Comparison of ENCODE assay signal across 21 cellular contexts in the genomic region with DNA sequence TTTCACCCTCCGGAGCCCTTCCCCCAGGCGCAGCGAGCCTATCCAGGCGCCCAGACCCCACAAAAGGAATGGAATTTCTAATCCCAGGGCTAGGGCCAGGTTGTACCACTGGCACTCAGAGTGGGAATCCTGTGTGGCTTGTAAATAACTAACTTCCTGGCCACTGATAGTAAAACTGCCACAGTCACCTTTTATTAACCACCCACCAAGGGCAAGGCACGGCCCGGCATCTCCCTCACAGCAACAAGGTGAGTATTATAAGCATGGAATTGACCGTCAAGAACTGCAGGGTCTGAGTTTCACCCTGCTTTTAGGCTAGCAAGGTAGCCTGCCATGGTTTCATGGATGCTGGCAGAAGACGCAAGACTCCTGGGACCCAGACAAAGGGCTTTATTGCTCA.
"Had no signal": no experiment of that assay in that cellular context is flagged by ENCODE, and none has a peak within 500 bp of the region (broad histone marks: within the 10 kb centered on the region; RNA-seq: fewer than 3 reads in every experiment).

No MANE protein-coding gene starts in this region.

- DNase-seq: activated B cell treated with CpG ODN at 0.5 μM for 24 hours; activated CD4-positive, alpha-beta T cell treated with anti-CD3 and anti-CD28 coated beads for 48 hours; activated CD8-positive, alpha-beta T cell treated with anti-CD3 and anti-CD28 coated beads for 36 hours; activated effector memory CD4-positive, alpha-beta T cell treated with Interleukin-2 at 50 U/mL for 16 hours; activated T-cell treated with anti-CD3 and anti-CD28 coated beads, Interleukin-2, amount 50 U/mL, for 4 hours; adrenal gland; central memory CD4-positive, alpha-beta T cell; colonic mucosa; hippocampal formation; kidney glomerular epithelial cell; lower lobe of right lung; naive B cell; posterior cingulate gyrus; small intestine; stimulated activated CD4-positive, alpha-beta T cell treated with anti-CD3 and anti-CD28 coated beads, Interleukin-4, amount 100 ng/mL, for 24 hours; stimulated activated naive CD4-positive, alpha-beta T cell treated with Interleukin-2 at 50 U/mL for 16 hours; upper lobe of left lung had no signal

- H3K4me1 ChIP-seq: colonic mucosa, lower lobe of right lung had no signal

- H3K9me3 ChIP-seq: adrenal gland, colonic mucosa, esophagus muscularis mucosa, lower lobe of right lung, right atrium auricular region, upper lobe of left lung had no signal

- H3K4me3 ChIP-seq: adrenal gland, colonic mucosa, esophagus muscularis mucosa, lower lobe of right lung, right atrium auricular region, upper lobe of left lung had no signal

- H3K27ac ChIP-seq: colonic mucosa, esophagus muscularis mucosa, lower lobe of right lung, right atrium auricular region, upper lobe of left lung had no signal

- H3K4me3 Mint-ChIP-seq: activated B cell treated with CpG ODN at 0.5 μM for 24 hours; activated CD8-positive, alpha-beta T cell treated with anti-CD3 and anti-CD28 coated beads for 36 hours; activated naive CD4-positive, alpha-beta T cell treated with anti-CD3 and anti-CD28 coated beads, Interleukin-2, amount 50 U/mL, for 24 hours; activated T-cell treated with anti-CD3 and anti-CD28 coated beads, Interleukin-2, amount 50 U/mL, for 4 hours; naive B cell; T-helper 2 cell treated with Interferon-gamma antibody and Interleukin-4, amounts not matched to agents 5 μg/mL and 100 μg/mL, for 36 hours had no signal

- H3K27me3 ChIP-seq: adrenal gland, colonic mucosa, right atrium auricular region, upper lobe of left lung had no signal

- ATAC-seq: activated CD8-positive, alpha-beta T cell treated with anti-CD3 and anti-CD28 coated beads for 36 hours; activated T-cell treated with anti-CD3 and anti-CD28 coated beads, Interleukin-2, amount 50 U/mL, for 4 hours; lower lobe of right lung had no signal

- H3K27me3 Mint-ChIP-seq: activated CD8-positive, alpha-beta T cell treated with anti-CD3 and anti-CD28 coated beads for 36 hours; activated naive CD4-positive, alpha-beta T cell treated with anti-CD3 and anti-CD28 coated beads, Interleukin-2, amount 50 U/mL, for 24 hours had no signal

- H3K36me3 ChIP-seq: adrenal gland, colonic mucosa, esophagus muscularis mucosa, lower lobe of right lung, right atrium auricular region, upper lobe of left lung had no signal

- H3K4me1 Mint-ChIP-seq: activated B cell treated with CpG ODN at 0.5 μM for 24 hours; activated naive CD4-positive, alpha-beta T cell treated with anti-CD3 and anti-CD28 coated beads, Interleukin-2, amount 50 U/mL, for 24 hours; naive B cell had no signal

- H3K36me3 Mint-ChIP-seq: activated naive CD4-positive, alpha-beta T cell treated with anti-CD3 and anti-CD28 coated beads, Interleukin-2, amount 50 U/mL, for 24 hours; naive B cell had no signal

- H3K9me3 Mint-ChIP-seq: activated B cell treated with CpG ODN at 0.5 μM for 24 hours; activated CD8-positive, alpha-beta T cell treated with anti-CD3 and anti-CD28 coated beads for 36 hours; activated naive CD4-positive, alpha-beta T cell treated with anti-CD3 and anti-CD28 coated beads, Interleukin-2, amount 50 U/mL, for 24 hours; activated T-cell treated with anti-CD3 and anti-CD28 coated beads, Interleukin-2, amount 50 U/mL, for 4 hours; naive B cell; T-helper 2 cell treated with Interferon-gamma antibody and Interleukin-4, amounts not matched to agents 5 μg/mL and 100 μg/mL, for 36 hours had no signal

- H3K27ac Mint-ChIP-seq: activated B cell treated with CpG ODN at 0.5 μM for 24 hours; activated CD8-positive, alpha-beta T cell treated with anti-CD3 and anti-CD28 coated beads for 36 hours; T-helper 2 cell treated with Interferon-gamma antibody and Interleukin-4, amounts not matched to agents 5 μg/mL and 100 μg/mL, for 36 hours had no signal
